8 cellular contexts compared by ENCODE assay signal in the genomic region with DNA sequence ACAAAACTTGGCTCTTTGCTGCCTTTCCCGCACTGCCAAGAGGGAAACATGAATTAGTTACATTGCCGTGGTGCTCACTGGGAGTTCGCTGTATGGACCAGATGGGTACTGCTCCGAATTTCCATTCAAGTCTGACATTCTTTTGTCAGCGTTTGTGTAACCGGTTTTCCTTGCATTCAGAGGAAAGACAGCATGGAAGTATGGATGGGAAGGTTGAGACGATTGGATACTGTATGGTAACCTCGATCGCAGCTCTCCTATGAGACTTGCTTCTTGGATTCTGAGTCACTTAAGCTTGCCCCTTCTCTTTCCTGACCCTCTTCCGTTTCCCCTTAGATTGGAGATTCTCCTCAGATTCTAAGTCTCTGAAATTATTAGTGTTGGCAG. TPM values are rescaled to one million over a fixed set of nuclear protein-coding genes. Genes with fewer than 3 reads are reported as not detected.
A peak's percentile ranks its signal among the peaks of the same experiment; 100 is the strongest.
DNase-seq lines count a peak whose midpoint lies in the region; ATAC-seq and TF ChIP-seq lines count a peak whose summit lies in the region.

No MANE protein-coding gene starts in this region.

- peak overlapping the region; percentile 88 for H3K14ac ChIP-seq in trophoblast cell (ENCODE audit: low read length)

- H3K79me2 ChIP-seq in trophoblast cell (ENCODE audit: control insufficient read depth, insufficient read depth, low read length, poor library complexity): peaks cover 6% of the 10 kb centered on the region

- no peak overlapping the region for H3K4ac ChIP-seq in trophoblast cell (ENCODE audit: low read depth, low read length)

- peaks cover 4 to 8% of the 10 kb centered on the region in 2 experiments for H3K4me1 ChIP-seq in trophoblast cell (ENCODE audit: control insufficient read depth in 1 of 2, insufficient read depth in 2 of 2, low read length in 2 of 2)

- H4K12ac ChIP-seq in trophoblast cell (ENCODE audit: low read depth, low read length): peak overlapping the region; percentile 74

- peak overlapping the region; percentile 70 for H3K4me2 ChIP-seq in trophoblast cell (ENCODE audit: low read length)

- H2AFZ ChIP-seq in trophoblast cell (ENCODE audit: insufficient read depth, low read length, poor library complexity): peak overlapping the region; percentile 23

- H2AK5ac ChIP-seq in trophoblast cell (ENCODE audit: low read length): no peak overlapping the region

- WGBS in trophoblast cell (ENCODE audit: extremely low coverage, insufficient coverage, insufficient read length): no CpG with 5 or more reads among the region's 10 CpGs

- no peaks in the 10 kb centered on the region for H3K27me3 ChIP-seq in trophoblast cell (ENCODE audit: insufficient read depth, low read length)

- H3K18ac ChIP-seq in trophoblast cell (ENCODE audit: low read length): no peak overlapping the region

- H3K36me3 ChIP-seq in trophoblast cell (ENCODE audit: control insufficient read depth in 1 of 2, insufficient read depth in 2 of 2, low read length in 2 of 2): peaks cover 0 to 6% of the 10 kb centered on the region in 2 experiments

- H3K27ac ChIP-seq in trophoblast cell (ENCODE audit: low read depth, low read length): no peak overlapping the region

- peak overlapping the region; percentile 96 for H4K8ac ChIP-seq in trophoblast cell (ENCODE audit: low read depth, low read length)

- H3K79me1 ChIP-seq in trophoblast cell (ENCODE audit: low read length): peaks cover 6% of the 10 kb centered on the region

- H3K9me3 ChIP-seq in trophoblast cell (ENCODE audit: insufficient read depth, low read depth, low read length): no peaks in the 10 kb centered on the region

- peak; percentile 11 for ATAC-seq in GM18870 (IDR thresholded peaks at IDR 0.05; ENCODE audit: unreplicated experiment)
- peak; percentile 1 for ATAC-seq in HG03354 (IDR thresholded peaks at IDR 0.05; ENCODE audit: poor library complexity, severe bottlenecking, unreplicated experiment)

- peak overlapping the region; percentile 77 for H3K9ac ChIP-seq in trophoblast cell (ENCODE audit: low read length)

- no peak overlapping the region for H2BK5ac ChIP-seq in trophoblast cell (ENCODE audit: low read depth, low read length, poor library complexity)

- H3K4me3 ChIP-seq in WI38 (ENCODE audit: low read depth, low read length) (peak overlapping the region; percentile 95), trophoblast cell (ENCODE audit: low read depth, low read length) (peak overlapping the region; percentile 99)

- DNase-seq in AG08395 (ENCODE audit: low spot score) (peak; percentile 10), foreskin melanocyte (peak; percentile 30), trophoblast cell (peak in 1 of 2 donors; percentile 47), NCI-H526 treated with DMSO at 0.1 percent for 48 hours (lab: John Stamatoyannopoulos, UW) (no peak)
- no peak for DNase-seq in stimulated activated CD4-positive, alpha-beta T cell treated with anti-CD3 and anti-CD28 coated beads, Interleukin-1b, Interleukin-23, amount 100 ng/mL, for 48 hours

- TF ChIP-seq CTCF in WI38 (IDR thresholded peaks at IDR 0.05; ENCODE audit: low read depth, low read length): no peak

- no peak overlapping the region for H2BK12ac ChIP-seq in trophoblast cell (ENCODE audit: low read length)

- peak overlapping the region; percentile 86 for H4K91ac ChIP-seq in trophoblast cell (ENCODE audit: low read depth, low read length)

- H3K23ac ChIP-seq in trophoblast cell (ENCODE audit: low read length): no peak overlapping the region

- no peak overlapping the region for H2BK120ac ChIP-seq in trophoblast cell (ENCODE audit: insufficient read depth, low read length, poor library complexity)

RNA-seq across cellular contexts. Expression of a gene that starts 0.6 kb away (rescaled TPM):
- polyA plus RNA-seq in trophoblast cell (2013): 27.7 and 28.0 TPM in 2 replicates

RNA-seq across cellular contexts. Expression of a gene that starts 53.1 kb away (rescaled TPM):
- polyA plus RNA-seq in trophoblast cell (2013): 37.7 and 40.3 TPM in 2 replicates

Comparison
In these comparisons a context has a peak if more than half of its experiments do, and no peak if none do; other contexts are left out.
1. DNase-seq: peak in AG08395 (single experiment) and foreskin melanocyte (single experiment); none in NCI-H526 treated with DMSO at 0.1 percent for 48 hours (single experiment) and stimulated activated CD4-positive, alpha-beta T cell treated with anti-CD3 and anti-CD28 coated beads, Interleukin-1b, Interleukin-23, amount 100 ng/mL, for 48 hours (single experiment).